ENCODE assay signal across 17 cellular contexts in genomic region chr15:89936793-89937265, GRCh38. TPM values are rescaled to one million over a fixed set of nuclear protein-coding genes. Genes with fewer than 3 reads are reported as not detected.
"Had no signal": no experiment of that assay in that cellular context is flagged by ENCODE, and none has a peak within 500 bp of the region (broad histone marks: within the 10 kb centered on the region; RNA-seq: fewer than 3 reads in every experiment).

No MANE protein-coding gene starts in this region.

- H3K4me1 Mint-ChIP-seq: neural crest cell had no signal

- H3K9me3 Mint-ChIP-seq: activated CD4-positive, alpha-beta T cell treated with anti-CD3 and anti-CD28 coated beads, Interleukin-2, amount 10 ng/mL, durations not matched to agents 24 days and 14 days; activated CD8-positive, alpha-beta T cell treated with anti-CD3 and anti-CD28 coated beads for 36 hours; activated naive CD4-positive, alpha-beta T cell treated with anti-CD3 and anti-CD28 coated beads for 36 hours; dendritic cell treated with granulocyte-macrophage colony-stimulating factor and Interleukin-4, amounts not matched to agents 40 ng/mL and 50 ng/mL, for 4 days; T-cell had no signal

- H3K27ac Mint-ChIP-seq: activated CD4-positive, alpha-beta T cell treated with anti-CD3 and anti-CD28 coated beads, Interleukin-2, amount 10 ng/mL, durations not matched to agents 24 days and 14 days; activated CD8-positive, alpha-beta T cell treated with anti-CD3 and anti-CD28 coated beads for 36 hours; activated naive CD4-positive, alpha-beta T cell treated with anti-CD3 and anti-CD28 coated beads for 36 hours; dendritic cell treated with granulocyte-macrophage colony-stimulating factor and Interleukin-4, amounts not matched to agents 40 ng/mL and 50 ng/mL, for 4 days had no signal

- H3K9me3 ChIP-seq: breast epithelium, esophagus squamous epithelium, suprapubic skin, tibial nerve had no signal

- H3K36me3 Mint-ChIP-seq: T-cell had no signal

- H3K27me3 Mint-ChIP-seq: T-cell had no signal

- ATAC-seq: left ventricle myocardium superior, right cardiac atrium had no signal

- H3K4me3 Mint-ChIP-seq: activated CD4-positive, alpha-beta T cell treated with anti-CD3 and anti-CD28 coated beads, Interleukin-2, amount 10 ng/mL, durations not matched to agents 24 days and 14 days; activated CD8-positive, alpha-beta T cell treated with anti-CD3 and anti-CD28 coated beads for 36 hours; activated naive CD4-positive, alpha-beta T cell treated with anti-CD3 and anti-CD28 coated beads for 36 hours; dendritic cell treated with granulocyte-macrophage colony-stimulating factor and Interleukin-4, amounts not matched to agents 40 ng/mL and 50 ng/mL, for 4 days; neural crest cell had no signal

- DNase-seq: activated CD4-positive, CD25-positive, alpha-beta regulatory T cell treated with anti-CD3 and anti-CD28 coated beads, Interleukin-2, amount 50 U/mL, for 72 hours; activated effector memory CD4-positive, alpha-beta T cell treated with Interleukin-2 at 50 U/mL for 16 hours; esophagus squamous epithelium; foreskin melanocyte; left ventricle myocardium superior; right cardiac atrium; stimulated activated CD4-positive, alpha-beta T cell treated with anti-CD3 and anti-CD28 coated beads, Interleukin-2, amount 100 ng/mL, for 24 hours; WERI-Rb-1 had no signal

RNA-seq across cellular contexts. Expression of gene ARPIN, which starts 24.1 kb away (rescaled TPM):
- total RNA-seq: activated CD4-positive, alpha-beta T cell treated with anti-CD3 and anti-CD28 coated beads, Interleukin-2, amount 10 ng/mL, durations not matched to agents 24 days and 14 days; activated CD8-positive, alpha-beta T cell treated with anti-CD3 and anti-CD28 coated beads for 36 hours; activated naive CD4-positive, alpha-beta T cell treated with anti-CD3 and anti-CD28 coated beads for 36 hours had no signal
